Comparison of ENCODE assay signal across 8 cellular contexts in genomic region chr2:179263015-179263414, GRCh38. TPM values are rescaled to one million over a fixed set of nuclear protein-coding genes. Genes with fewer than 3 reads are reported as not detected.
DNase-seq lines count a peak whose midpoint lies in the region; ATAC-seq and TF ChIP-seq lines count a peak whose summit lies in the region.

No MANE protein-coding gene starts in this region.

- H3K4me2 ChIP-seq in DOHH2 (ENCODE audit: low read length) = peak overlapping the region; percentile 95
- peak overlapping the region; percentile 80 for H3K4me2 ChIP-seq in OCI-LY7 (ENCODE audit: low read length)
- H3K4me2 ChIP-seq in parathyroid adenoma (ENCODE audit: low read length) = peak overlapping the region; percentile 61

- no peak overlapping the region for H3K9ac ChIP-seq in parathyroid adenoma

- H3K79me2 ChIP-seq in DOHH2 (ENCODE audit: control insufficient read depth, low read length) (peaks cover 46% of the 10 kb centered on the region), OCI-LY7 (ENCODE audit: insufficient read depth, low read depth, low read length) (no peaks in the 10 kb centered on the region), parathyroid adenoma (peaks cover 40% of the 10 kb centered on the region)

- H3K27ac ChIP-seq in DOHH2 (ENCODE audit: low read depth, low read length) = no peak overlapping the region
- no peak overlapping the region for H3K27ac ChIP-seq in OCI-LY7 (ENCODE audit: low read depth, low read length, poor library complexity, severe bottlenecking)
- no peak overlapping the region for H3K27ac ChIP-seq in parathyroid adenoma

- intact Hi-C loops in OCI-LY7 (cut with micrococcal nuclease; ENCODE audit: unreplicated experiment) = no loop called here

- TF ChIP-seq CTCF in DOHH2 (IDR thresholded peaks at IDR 0.05; ENCODE audit: low read depth, low read length, poor library complexity, severe bottlenecking) (no peak), OCI-LY7 (conservative IDR thresholded peaks at IDR 0.05; ENCODE audit: low read length) (no peak), parathyroid adenoma (IDR thresholded peaks at IDR 0.05) (no peak)

- H3K27me3 ChIP-seq in DOHH2 (ENCODE audit: control insufficient read depth, low read length) = peaks cover 7% of the 10 kb centered on the region
- no peaks in the 10 kb centered on the region for H3K27me3 ChIP-seq in parathyroid adenoma (ENCODE audit: control insufficient read depth, insufficient read depth, low read length)

- peaks cover 10% of the 10 kb centered on the region for H3K9me3 ChIP-seq in DOHH2 (ENCODE audit: control insufficient read depth, insufficient read depth, low read length)
- H3K9me3 ChIP-seq in OCI-LY7 (ENCODE audit: low read length) = peaks cover 6% of the 10 kb centered on the region; the same call in 1 of the 2 replicates
- no peaks in the 10 kb centered on the region for H3K9me3 ChIP-seq in parathyroid adenoma (ENCODE audit: control insufficient read depth, low read length)

- H3K4me3 ChIP-seq in DOHH2 (ENCODE audit: low read length) (peak overlapping the region; percentile 90), OCI-LY7 (ENCODE audit: low read depth, low read length, poor library complexity, severe bottlenecking) (peak overlapping the region; percentile 74), parathyroid adenoma (ENCODE audit: low read depth, low read length) (peak overlapping the region; percentile 49)

- no peak for DNase-seq in OCI-LY7 (ENCODE audit: low spot score)
- DNase-seq in NCI-H82 treated with DMSO at 0.1 percent for 48 hours (lab: John Stamatoyannopoulos, UW; ENCODE audit: unreplicated experiment) = no peak
- DNase-seq in NCI-H2081 treated with DMSO at 0.1 percent for 48 hours (lab: John Stamatoyannopoulos, UW) = no peak

- POLR2A ChIA-PET in OCI-LY7 (lab: Charles Lee) = interaction anchor here (0.5 to 2.0 kb wide), 8 partner anchors 9 to 142 kb away, joined by 3 to 5 read pairs (median 3); no protein-coding TSS in a partner anchor

- CTCF ChIA-PET in OCI-LY7 (lab: Charles Lee; ENCODE audit: unreplicated experiment) = no interaction called here

- H3K4me1 ChIP-seq in DOHH2 (ENCODE audit: control insufficient read depth, low read length) (peaks cover 17% of the 10 kb centered on the region), OCI-LY7 (ENCODE audit: insufficient read depth, low read length, poor library complexity, severe bottlenecking) (peaks cover 10% of the 10 kb centered on the region), parathyroid adenoma (peaks cover 4% of the 10 kb centered on the region)

- H3K36me3 ChIP-seq in DOHH2 (ENCODE audit: control insufficient read depth, low read length) (peaks cover 5% of the 10 kb centered on the region; the same call in 1 of the 2 replicates), OCI-LY7 (ENCODE audit: insufficient read depth, low read length) (no peaks in the 10 kb centered on the region), parathyroid adenoma (ENCODE audit: control insufficient read depth, insufficient read depth, low read length) (no peaks in the 10 kb centered on the region)

- H3F3A ChIP-seq in DOHH2 (ENCODE audit: control insufficient read depth, insufficient read depth) = peaks cover 7% of the 10 kb centered on the region

- TSS peak; percentile 73 for BruUV-seq in OCI-LY7 (replicated peaks; lab: Mats Ljungman, UMichigan)

- H3K9me2 ChIP-seq in DOHH2 (replicated peaks; ENCODE audit: control insufficient read depth, low read length) (no peaks in the 10 kb centered on the region), OCI-LY7 (ENCODE audit: insufficient read depth, low read length) (no peaks in the 10 kb centered on the region)

- peak; percentile 33 for ATAC-seq in esophagus mucosa
- ATAC-seq in GM18519 (IDR thresholded peaks at IDR 0.05; ENCODE audit: low FRiP score, unreplicated experiment) = no peak
- ATAC-seq in HG03045 (IDR thresholded peaks at IDR 0.05; ENCODE audit: unreplicated experiment) = no peak

- H2AFZ ChIP-seq in OCI-LY7 (ENCODE audit: low read length) = peak overlapping the region; percentile 79; the same call in 1 of the 2 replicates
- no peak overlapping the region for H2AFZ ChIP-seq in parathyroid adenoma

- no peaks in the 10 kb centered on the region for H4K20me1 ChIP-seq in DOHH2 (ENCODE audit: control insufficient read depth, insufficient read depth, low read depth, low read length)
- no peaks in the 10 kb centered on the region for H4K20me1 ChIP-seq in OCI-LY7 (ENCODE audit: insufficient read depth, low read length)

RNA-seq across cellular contexts. Expression of gene SESTD1, which starts 1.6 kb away (rescaled TPM):
- total RNA-seq in OCI-LY7 (2014; rRNA removed; shearing (Covaris generic)) = 3.2 and 3.6 TPM in 2 replicates
- 14.6 and 21.4 TPM in 2 replicates for total RNA-seq in OCI-LY7 (2022)
- total RNA-seq in esophagus mucosa = 19.8 TPM
